11 cellular contexts compared by ENCODE assay signal in genomic region chr5:140734354-140734753, GRCh38. TPM values are rescaled to one million over a fixed set of nuclear protein-coding genes. Genes with fewer than 3 reads are reported as not detected.
DNase-seq lines count a peak whose midpoint lies in the region; ATAC-seq, FAIRE-seq and TF ChIP-seq lines count a peak whose summit lies in the region.
"Had no signal": no experiment of that assay in that cellular context is flagged by ENCODE, and none has a peak within 500 bp of the region (broad histone marks: within the 10 kb centered on the region; RNA-seq: fewer than 3 reads in every experiment).

No MANE protein-coding gene starts in this region.

- no peak overlapping the region for H3K18ac ChIP-seq in mesendoderm (ENCODE audit: low read length)

- H3K9ac ChIP-seq in mesendoderm (ENCODE audit: low read length), result no peak overlapping the region

- H2BK5ac ChIP-seq in mesendoderm (ENCODE audit: low read length), result no peak overlapping the region

- H3K27ac ChIP-seq in mesendoderm (ENCODE audit: low read depth, low read length), result no peak overlapping the region

- no peak overlapping the region for H3K27ac Mint-ChIP-seq in CD14-positive monocyte
- no peak overlapping the region for H3K27ac Mint-ChIP-seq in activated T-helper 17 cell treated with anti-CD3 and anti-CD28 coated beads, Interleukin-2, amount 50 U/mL, for 72 hours
- H3K27ac Mint-ChIP-seq: naive thymus-derived CD8-positive, alpha-beta T cell had no signal

- H4K5ac ChIP-seq in mesendoderm (ENCODE audit: low read length), result no peak overlapping the region

- H3K4me3 ChIP-seq in cardiac fibroblast (replicated peaks in 1 of 2; ENCODE audit: low read depth in 2 of 2, low read length in 2 of 2) (no peak overlapping the region), mesendoderm (ENCODE audit: low read length) (no peak overlapping the region)

- ATAC-seq in activated T-helper 17 cell treated with anti-CD3 and anti-CD28 coated beads, Interleukin-2, amount 50 U/mL, for 72 hours (replicated peaks), result no peak
- ATAC-seq: naive thymus-derived CD8-positive, alpha-beta T cell had no signal

- no peaks in the 10 kb centered on the region for H3K36me3 ChIP-seq in mesendoderm (ENCODE audit: control insufficient read depth, insufficient read depth, low read length)

- H3K79me1 ChIP-seq in mesendoderm (ENCODE audit: low read length), result no peaks in the 10 kb centered on the region

- DNase-seq in CD14-positive monocyte (ENCODE audit: low spot score), result no peak
- DNase-seq in M059J (ENCODE audit: low read depth), result peak; percentile 56
- peak; percentile 14 to 32 for DNase-seq in cardiac fibroblast (ENCODE audit: low read depth in 2 of 2)
- peak; percentile 8 for DNase-seq in mesendoderm
- DNase-seq in dedifferentiated amniotic fluid mesenchymal stem cell (ENCODE audit: extremely low spot score), result no peak
- no peak for DNase-seq in activated CD4-positive, alpha-beta T cell treated with anti-CD3 and anti-CD28 coated beads, Interleukin-2, amount 50 U/mL, for 48 hours
- DNase-seq in frontal cortex (ENCODE audit: low spot score in 2 of 2), result no peak
- DNase-seq: activated CD4-positive, alpha-beta T cell treated with anti-CD3 and anti-CD28 coated beads for 48 hours; foreskin melanocyte; naive thymus-derived CD8-positive, alpha-beta T cell had no signal

- no peak for FAIRE-seq in frontal cortex (lab: Jason Lieb, UNC)

- TF ChIP-seq CTCF in CD14-positive monocyte (IDR thresholded peaks at IDR 0.05) (peak; percentile 18), cardiac fibroblast (IDR thresholded peaks at IDR 0.05; ENCODE audit: low read depth, low read length) (peak; percentile 22)

- intact Hi-C loops in CD14-positive monocyte (cut with micrococcal nuclease), result no loop called here

- H3K4me2 ChIP-seq in mesendoderm (ENCODE audit: low read length), result no peak overlapping the region

- no peak overlapping the region for H2BK15ac ChIP-seq in mesendoderm (replicated peaks; ENCODE audit: low read depth)

- H2AK5ac ChIP-seq in mesendoderm (ENCODE audit: low read length), result no peak overlapping the region

- no peaks in the 10 kb centered on the region for H3K4me1 ChIP-seq in mesendoderm (ENCODE audit: control insufficient read depth, low read depth, low read length)

- no CpG with 5 or more reads among the region's 7 CpGs for WGBS in mesendoderm (ENCODE audit: extremely low coverage, insufficient coverage, low lambda C conversion rate)

- no peaks in the 10 kb centered on the region for H3K36me3 Mint-ChIP-seq in CD14-positive monocyte
- no peaks in the 10 kb centered on the region for H3K36me3 Mint-ChIP-seq in activated T-helper 17 cell treated with anti-CD3 and anti-CD28 coated beads, Interleukin-2, amount 50 U/mL, for 72 hours (ENCODE audit: low read depth)

- no peaks in the 10 kb centered on the region for H3K27me3 ChIP-seq in mesendoderm (ENCODE audit: insufficient read depth, low read length, poor library complexity)

- H3K4me3 Mint-ChIP-seq in CD14-positive monocyte, result no peak overlapping the region
- no peak overlapping the region for H3K4me3 Mint-ChIP-seq in activated T-helper 17 cell treated with anti-CD3 and anti-CD28 coated beads, Interleukin-2, amount 50 U/mL, for 72 hours
- H3K4me3 Mint-ChIP-seq: naive thymus-derived CD8-positive, alpha-beta T cell had no signal

- H2BK120ac ChIP-seq in mesendoderm (ENCODE audit: low read depth, low read length), result no peak overlapping the region

- no peak overlapping the region for H3K56ac ChIP-seq in mesendoderm (ENCODE audit: low read length)

- no peak overlapping the region for H3K23ac ChIP-seq in mesendoderm (ENCODE audit: low read length)

- H4K8ac ChIP-seq in mesendoderm (ENCODE audit: low read depth, low read length), result no peak overlapping the region

- H3K4ac ChIP-seq in mesendoderm (ENCODE audit: low read depth, low read length), result no peak overlapping the region

- H3K79me2 ChIP-seq in mesendoderm (ENCODE audit: control insufficient read depth, insufficient read depth, low read length), result no peaks in the 10 kb centered on the region

- H3K4me1 Mint-ChIP-seq in CD14-positive monocyte, result no peaks in the 10 kb centered on the region
- H3K4me1 Mint-ChIP-seq in activated T-helper 17 cell treated with anti-CD3 and anti-CD28 coated beads, Interleukin-2, amount 50 U/mL, for 72 hours, result no peaks in the 10 kb centered on the region
- H3K4me1 Mint-ChIP-seq: naive thymus-derived CD8-positive, alpha-beta T cell had no signal

- H3K27me3 Mint-ChIP-seq in CD14-positive monocyte (ENCODE audit: low read depth in 3 of 3), result peaks cover 2 to 8% (median 6%) of the 10 kb centered on the region in 3 donors
- H3K27me3 Mint-ChIP-seq in activated T-helper 17 cell treated with anti-CD3 and anti-CD28 coated beads, Interleukin-2, amount 50 U/mL, for 72 hours, result peaks cover 33% of the 10 kb centered on the region

- H3K9me3 Mint-ChIP-seq in CD14-positive monocyte, result peaks cover 9 to 22% (median 19%) of the 10 kb centered on the region in 7 donors
- peaks cover 5% of the 10 kb centered on the region for H3K9me3 Mint-ChIP-seq in activated T-helper 17 cell treated with anti-CD3 and anti-CD28 coated beads, Interleukin-2, amount 50 U/mL, for 72 hours

RNA-seq across cellular contexts. Expression of gene ZMAT2, which starts 34.1 kb away (rescaled TPM):
- polyA plus RNA-seq in CD14-positive monocyte, result 10 to 100 TPM; 52.5 to 59.5 TPM
- total RNA-seq in M059J (2014; rRNA removed; shearing (Covaris generic)), result 68.0 and 71.3 TPM in 2 replicates
- 76.8 TPM for polyA plus RNA-seq in mesendoderm (2013, experiment 1 of 2)
- polyA plus RNA-seq in mesendoderm (2013, experiment 2 of 2), result 76.2 TPM
- 10 to 100 TPM; 47.5 to 58.0 TPM for total RNA-seq in activated T-helper 17 cell treated with anti-CD3 and anti-CD28 coated beads, Interleukin-2, amount 50 U/mL, for 72 hours
- total RNA-seq in frontal cortex, result 68.1 TPM

RNA-seq across cellular contexts. Expression of gene HARS2, which starts 43.1 kb away (rescaled TPM):
- polyA plus RNA-seq in CD14-positive monocyte, result 1 to 10 TPM; 6.4 to 8.3 TPM
- total RNA-seq in M059J (2014; rRNA removed; shearing (Covaris generic)), result 29.6 and 36.7 TPM in 2 replicates
- 12.0 TPM for polyA plus RNA-seq in mesendoderm (2013, experiment 1 of 2)
- polyA plus RNA-seq in mesendoderm (2013, experiment 2 of 2), result 12.3 TPM
- 10 to 100 TPM; 24.7 to 30.2 TPM for total RNA-seq in activated T-helper 17 cell treated with anti-CD3 and anti-CD28 coated beads, Interleukin-2, amount 50 U/mL, for 72 hours
- total RNA-seq in frontal cortex, result 25.7 TPM

RNA-seq across cellular contexts. Expression of gene HARS1, which starts 43.2 kb away (rescaled TPM):
- polyA plus RNA-seq in CD14-positive monocyte, result 10 to 100 TPM; 28.4 to 31.9 TPM
- total RNA-seq in M059J (2014; rRNA removed; shearing (Covaris generic)), result 36.8 and 58.1 TPM in 2 replicates
- 55.5 TPM for polyA plus RNA-seq in mesendoderm (2013, experiment 1 of 2)
- 56.0 TPM for polyA plus RNA-seq in mesendoderm (2013, experiment 2 of 2)
- total RNA-seq in activated T-helper 17 cell treated with anti-CD3 and anti-CD28 coated beads, Interleukin-2, amount 50 U/mL, for 72 hours, result 100 to 1,000 TPM in 1 of 2 donors, 10 to 100 TPM in 1; 82.2 to 103 TPM
- total RNA-seq in frontal cortex, result 74.2 TPM

RNA-seq across cellular contexts. Expression of gene PCDHA1, which starts 51.6 kb away (rescaled TPM):
- polyA plus RNA-seq in CD14-positive monocyte, result not detected
- total RNA-seq in M059J (2014; rRNA removed; shearing (Covaris generic)), result 0.05 TPM in 1 of 2 replicates, not detected in the other
- polyA plus RNA-seq in mesendoderm (2013, experiment 1 of 2), result 1.7 TPM
- polyA plus RNA-seq in mesendoderm (2013, experiment 2 of 2), result 1.3 TPM
- not detected for total RNA-seq in activated T-helper 17 cell treated with anti-CD3 and anti-CD28 coated beads, Interleukin-2, amount 50 U/mL, for 72 hours
- 8.6 TPM for total RNA-seq in frontal cortex
- total RNA-seq: naive thymus-derived CD8-positive, alpha-beta T cell had no signal
- polyA plus RNA-seq: naive thymus-derived CD8-positive, alpha-beta T cell had no signal

Comparison
In these comparisons a context has a peak if more than half of its experiments do, and no peak if none do; other contexts are left out.
1. DNase-seq: peak in M059J (single experiment), cardiac fibroblast (2 of 2) and mesendoderm (single experiment); none in CD14-positive monocyte (single experiment), dedifferentiated amniotic fluid mesenchymal stem cell (single experiment), activated CD4-positive, alpha-beta T cell treated with anti-CD3 and anti-CD28 coated beads, Interleukin-2, amount 50 U/mL, for 48 hours (0 of 2) and frontal cortex (0 of 2).